In genomic region chr3:184574552-184575430, GRCh38 we compare ENCODE assay signal across 13 cellular contexts. TPM values are rescaled to one million over a fixed set of nuclear protein-coding genes. Genes with fewer than 3 reads are reported as not detected.
DNase-seq lines count a peak whose midpoint lies in the region; ATAC-seq and TF ChIP-seq lines count a peak whose summit lies in the region.
"Had no signal": no experiment of that assay in that cellular context is flagged by ENCODE, and none has a peak within 500 bp of the region (broad histone marks: within the 10 kb centered on the region; RNA-seq: fewer than 3 reads in every experiment).

No MANE protein-coding gene starts in this region.

- WGBS in right cardiac atrium: 63% methylated on average over 13 of the region's 13 CpGs
- WGBS in body of pancreas, 2 donors: 76 to 89% methylated on average over 8 to 13 of the region's 13 CpGs

- peaks cover 0 to 5% of the 10 kb centered on the region in 2 donors for H3K36me3 ChIP-seq in body of pancreas (replicated peaks in 1 of 2; ENCODE audit: insufficient read depth in 1 of 2, low read depth in 2 of 2)

- no peak overlapping the region for H3K4me3 ChIP-seq in right cardiac atrium (ENCODE audit: low read length)
- H3K4me3 ChIP-seq in body of pancreas: no peak overlapping the region
- H3K4me3 ChIP-seq: right atrium auricular region had no signal

- H3K27me3 ChIP-seq in right cardiac atrium (ENCODE audit: control insufficient read depth, insufficient read depth) (no peaks in the 10 kb centered on the region), body of pancreas (no peaks in the 10 kb centered on the region)
- H3K27me3 ChIP-seq: right atrium auricular region had no signal

- H3K27ac ChIP-seq in right cardiac atrium (ENCODE audit: low read length): no peak overlapping the region
- H3K27ac ChIP-seq in body of pancreas: no peak overlapping the region
- H3K27ac ChIP-seq: right atrium auricular region had no signal

- TF ChIP-seq CTCF in body of pancreas (IDR thresholded peaks at IDR 0.05): no peak

- TF ChIP-seq POLR2A in body of pancreas (IDR thresholded peaks at IDR 0.05): no peak

- ATAC-seq in right cardiac atrium (no peak), left ventricle myocardium superior (no peak), body of pancreas (no peak)

- H3K9me3 ChIP-seq in right cardiac atrium (ENCODE audit: control insufficient read depth, low read length) (no peaks in the 10 kb centered on the region), body of pancreas (no peaks in the 10 kb centered on the region)
- H3K9me3 ChIP-seq: right atrium auricular region had no signal

- intact Hi-C loops in right cardiac atrium (cut with DNase I): no loop called here
- intact Hi-C loops in left ventricle myocardium superior (cut with micrococcal nuclease): no loop called here
- intact Hi-C loops in body of pancreas (cut with DNase I): loop anchor here (10.0 kb wide), 1 partner anchor 140 kb away; the partner anchor contains the start of gene MAGEF1

- no peaks in the 10 kb centered on the region for H3K4me1 ChIP-seq in right cardiac atrium (ENCODE audit: control insufficient read depth, insufficient read depth, low read length)
- H3K4me1 ChIP-seq in body of pancreas: peaks cover 3% of the 10 kb centered on the region
- H3K4me1 ChIP-seq: right atrium auricular region had no signal

- DNase-seq in right cardiac atrium (peak in 2 of 3 donors; percentile 4 to 24), left ventricle myocardium superior (no peak), NCI-H524 (lab: John Stamatoyannopoulos, UW) (peak; percentile 59 to 68), iPS DF 19.7 (ENCODE audit: low read depth, low spot score) (peak; percentile 63), NCI-H345 (lab: John Stamatoyannopoulos, UW) (no peak), body of pancreas (no peak), HuH-7.5 (ENCODE audit: low spot score) (no peak), AG08396 (ENCODE audit: low spot score) (no peak)
- DNase-seq: activated B cell treated with CpG ODN at 0.5 μM for 24 hours; activated CD8-positive, alpha-beta memory T cell treated with anti-CD3 and anti-CD28 coated beads, Interleukin-2, amount 50 U/mL, for 48 hours; stimulated activated CD4-positive, alpha-beta T cell treated with anti-CD3 and anti-CD28 coated beads, Interleukin-4, amount 100 ng/mL, for 4 hours; stimulated activated naive CD4-positive, alpha-beta T cell had no signal

RNA-seq across cellular contexts. Expression of gene EPHB3, which starts 13.2 kb away (rescaled TPM):
- total RNA-seq in right cardiac atrium (1 to 10 TPM; 1.3 to 3.4 (median 2.9) TPM), left ventricle myocardium superior (1.6 TPM), body of pancreas (10 to 100 TPM in 1 of 2 donors, 1 to 10 TPM in 1; 7.9 to 10.1 TPM)
- 0.52 TPM for polyA plus RNA-seq in right cardiac atrium

Comparison
In these comparisons a context has a peak if more than half of its experiments do, and no peak if none do; other contexts are left out.
1. DNase-seq: peak in right cardiac atrium (2 of 3), NCI-H524 (2 of 2) and iPS DF 19.7 (single experiment); none in left ventricle myocardium superior (single experiment), NCI-H345 (single experiment), body of pancreas (0 of 4), HuH-7.5 (single experiment) and AG08396 (single experiment).